Comparison of ENCODE assay signal across 1 cellular context in genomic region chr2:237614151-237614720, GRCh38.
A peak's percentile ranks its signal among the peaks of the same experiment; 100 is the strongest.
TF ChIP-seq lines count a peak whose summit lies in the region.

No MANE protein-coding gene starts in this region.

TF ChIP-seq in HepG2, 621 proteins besides CTCF, POLR2A, EP300 and RAD21 (continued from another document and continues in another):
- TF ChIP-seq DBP (CRISPR knock-in tag; IDR thresholded peaks at IDR 0.05; ENCODE audit: not compliant biosample characterization): no peak
- no peak for TF ChIP-seq BATF2 (CRISPR knock-in tag; IDR thresholded peaks at IDR 0.05)
- no peak for TF ChIP-seq TEAD2 (CRISPR knock-in tag; IDR thresholded peaks at IDR 0.05)
- TF ChIP-seq ZNF383 (CRISPR knock-in tag; IDR thresholded peaks at IDR 0.05; ENCODE audit: borderline replicate concordance): no peak
- no peak for TF ChIP-seq ZBTB40 (IDR thresholded peaks at IDR 0.05)
- peak; percentile 86; the same call in 1 of the 2 replicates for TF ChIP-seq ZBTB40 (CRISPR knock-in tag; IDR thresholded peaks at IDR 0.05)
- TF ChIP-seq BRD4 (CRISPR knock-in tag; IDR thresholded peaks at IDR 0.05): no peak; the same call in 1 of the 2 replicates
- TF ChIP-seq PRMT3 (CRISPR knock-in tag; IDR thresholded peaks at IDR 0.05; ENCODE audit: borderline replicate concordance, low read depth): no peak
- peak; percentile 40; the same call in 1 of the 2 replicates for TF ChIP-seq KDM5B (CRISPR knock-in tag; IDR thresholded peaks at IDR 0.05; ENCODE audit: borderline replicate concordance)
- peak; percentile 99 for TF ChIP-seq RXRB (CRISPR knock-in tag; IDR thresholded peaks at IDR 0.05; ENCODE audit: borderline replicate concordance)
- TF ChIP-seq KAT7 (CRISPR knock-in tag; IDR thresholded peaks at IDR 0.05; ENCODE audit: borderline replicate concordance): peak; percentile 73; the same call in 1 of the 2 replicates
- 0 out of 2 replicates have a peak, but pooled peaks have one; percentile 38 for TF ChIP-seq FUBP1 (CRISPR knock-in tag; IDR thresholded peaks at IDR 0.05; ENCODE audit: borderline replicate concordance)
- TF ChIP-seq ARID5B (CRISPR knock-in tag; IDR thresholded peaks at IDR 0.05): peak; percentile 99
- peak; percentile 72; the same call in 1 of the 2 replicates for TF ChIP-seq ZNF337 (CRISPR knock-in tag; IDR thresholded peaks at IDR 0.05; ENCODE audit: borderline replicate concordance, low read depth)
- no peak; the same call in 2 of the 3 replicates for TF ChIP-seq MXI1 (IDR thresholded peaks at IDR 0.05; ENCODE audit: borderline replicate concordance, low read depth, low read length)
- peak; percentile 95 for TF ChIP-seq ISL2 (CRISPR knock-in tag; IDR thresholded peaks at IDR 0.05)
- no peak; the same call in 1 of the 2 replicates for TF ChIP-seq FOXA1 (IDR thresholded peaks at IDR 0.05)
- TF ChIP-seq FOXA1 (CRISPR knock-in tag; IDR thresholded peaks at IDR 0.05): peak; percentile 92
- 0 out of 2 replicates have a peak, but pooled peaks have one; percentile 59 for TF ChIP-seq ZNF512B (CRISPR knock-in tag; IDR thresholded peaks at IDR 0.05; ENCODE audit: borderline replicate concordance)
- no peak for TF ChIP-seq PTBP1 (IDR thresholded peaks at IDR 0.05; ENCODE audit: low read depth, low read length, poor library complexity, severe bottlenecking)
- no peak for TF ChIP-seq REXO4 (CRISPR knock-in tag; IDR thresholded peaks at IDR 0.05; ENCODE audit: borderline replicate concordance)
- peak; percentile 98 for TF ChIP-seq FOXP4 (CRISPR knock-in tag; IDR thresholded peaks at IDR 0.05)
- TF ChIP-seq ZBTB8A (CRISPR knock-in tag; IDR thresholded peaks at IDR 0.05; ENCODE audit: borderline replicate concordance, low read depth): no peak
- peak; percentile 90; the same call in 1 of the 2 replicates for TF ChIP-seq SMAD3 (CRISPR knock-in tag; IDR thresholded peaks at IDR 0.05)
- no peak for TF ChIP-seq CREB3 (CRISPR knock-in tag; IDR thresholded peaks at IDR 0.05)
- TF ChIP-seq ZNF749 (CRISPR knock-in tag; IDR thresholded peaks at IDR 0.05; ENCODE audit: borderline replicate concordance): peak; percentile 72
- TF ChIP-seq TGIF2 (CRISPR knock-in tag; IDR thresholded peaks at IDR 0.05): peak; percentile 76; the same call in 1 of the 2 replicates
- TF ChIP-seq ZZZ3 (CRISPR knock-in tag; IDR thresholded peaks at IDR 0.05; ENCODE audit: borderline replicate concordance): no peak
- no peak for TF ChIP-seq ZNF678 (CRISPR knock-in tag; IDR thresholded peaks at IDR 0.05)
- TF ChIP-seq TAF15 (IDR thresholded peaks at IDR 0.05; ENCODE audit: low read depth, low read length, poor library complexity, severe bottlenecking): no peak
- no peak; the same call in 1 of the 2 replicates for TF ChIP-seq ZNF782 (CRISPR knock-in tag; IDR thresholded peaks at IDR 0.05; ENCODE audit: borderline replicate concordance)
